Comparison of ENCODE assay signal across 11 cellular contexts in the genomic region with DNA sequence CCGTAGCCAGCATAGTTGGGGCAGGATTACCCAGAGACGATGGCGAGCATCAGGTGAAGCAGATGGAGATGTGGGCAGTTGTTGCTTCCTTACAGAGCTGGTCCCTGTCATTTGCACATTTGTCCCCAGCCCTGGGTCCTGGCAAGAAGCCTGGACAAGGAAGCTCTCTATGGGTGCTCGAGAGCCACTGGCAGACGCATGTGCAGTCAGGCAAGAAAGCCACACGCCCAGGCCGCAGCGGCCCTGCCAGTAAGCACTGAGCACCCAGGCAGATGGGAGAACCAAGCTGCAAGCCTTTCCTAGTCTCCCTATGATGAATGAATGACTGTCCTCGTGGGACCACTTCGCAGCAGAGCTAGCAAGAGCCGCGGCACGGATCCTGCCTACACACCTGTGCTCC.
DNase-seq lines count a peak whose midpoint lies in the region; ATAC-seq and TF ChIP-seq lines count a peak whose summit lies in the region.
"Had no signal": no experiment of that assay in that cellular context is flagged by ENCODE, and none has a peak within 500 bp of the region (broad histone marks: within the 10 kb centered on the region; RNA-seq: fewer than 3 reads in every experiment).

No MANE protein-coding gene starts in this region.

- H3K4me2 ChIP-seq in MM.1S (ENCODE audit: low read depth, low read length), result no peak overlapping the region
- H3K4me2 ChIP-seq in mammary epithelial cell (ENCODE audit: insufficient read depth, low read depth, low read length), result no peak overlapping the region

- no peaks in the 10 kb centered on the region for H3F3A ChIP-seq in MM.1S (ENCODE audit: insufficient read depth, low read length)

- TF ChIP-seq CTCF in left ventricle myocardium inferior (IDR thresholded peaks at IDR 0.05; ENCODE audit: borderline replicate concordance), result no peak
- no peak for TF ChIP-seq CTCF in MM.1S (IDR thresholded peaks at IDR 0.05; ENCODE audit: low read length)
- TF ChIP-seq CTCF in mammary epithelial cell (conservative IDR thresholded peaks at IDR 0.05 in 1 of 2, IDR thresholded peaks at IDR 0.05 in 1 of 2; ENCODE audit: extremely low read depth in 1 of 2, insufficient read depth in 1 of 2, low read depth in 1 of 2, low read length in 2 of 2), result no peak
- TF ChIP-seq CTCF in left lung (IDR thresholded peaks at IDR 0.05), result no peak

- no peak overlapping the region for H3K9ac ChIP-seq in MM.1S (ENCODE audit: low read length)
- no peak overlapping the region for H3K9ac ChIP-seq in mammary epithelial cell (ENCODE audit: insufficient read depth, low read length)

- peak; percentile 1 for DNase-seq in NCI-H510A treated with DMSO at 0.1 percent for 48 hours (lab: John Stamatoyannopoulos, UW)
- DNase-seq in NCI-H510A (lab: John Stamatoyannopoulos, UW), result no peak
- peak; percentile 89 for DNase-seq in DMS79 (lab: John Stamatoyannopoulos, UW)
- peak; percentile 17 for DNase-seq in SHP77 treated with DMSO at 0.1 percent for 48 hours (lab: John Stamatoyannopoulos, UW)
- DNase-seq in left ventricle myocardium inferior, result peak; percentile 60
- DNase-seq in MM.1S, result no peak
- no peak for DNase-seq in mammary epithelial cell
- no peak for DNase-seq in left lung
- DNase-seq: NCI-H1105 had no signal

- CTCF ChIA-PET in mammary epithelial cell (lab: Charles Lee; ENCODE audit: low non-redundant PET), result interaction anchor here (0.6 kb wide), 1 partner anchor 15 kb away, joined by 3 read pairs; no protein-coding TSS in a partner anchor

- intact Hi-C loops in left ventricle myocardium inferior (cut with micrococcal nuclease) (no loop called here), mammary epithelial cell (cut with micrococcal nuclease) (no loop called here), left lung (cut with DNase I) (no loop called here)

- H3K9me3 ChIP-seq in left ventricle myocardium inferior (replicated peaks), result no peaks in the 10 kb centered on the region
- H3K9me3 ChIP-seq in MM.1S (replicated peaks; ENCODE audit: insufficient read depth, low read length), result no peaks in the 10 kb centered on the region
- H3K9me3 ChIP-seq in mammary epithelial cell (replicated peaks; ENCODE audit: insufficient read depth, low read length), result no peaks in the 10 kb centered on the region
- no peaks in the 10 kb centered on the region for H3K9me3 ChIP-seq in left lung
- H3K9me3 ChIP-seq: pancreas had no signal

- in situ Hi-C loops in mammary epithelial cell (cut with MboI; ENCODE audit: low sequenced_read_pairs in 2 of 2), result no loop called here

- H4K20me1 ChIP-seq in MM.1S (ENCODE audit: insufficient read depth, low read length) (no peaks in the 10 kb centered on the region), mammary epithelial cell (ENCODE audit: insufficient read depth, low read length) (no peaks in the 10 kb centered on the region)

- H3K36me3 ChIP-seq in left ventricle myocardium inferior (no peaks in the 10 kb centered on the region), MM.1S (replicated peaks; ENCODE audit: insufficient read depth, low read length) (no peaks in the 10 kb centered on the region), mammary epithelial cell (ENCODE audit: insufficient read depth, low read length) (no peaks in the 10 kb centered on the region), left lung (no peaks in the 10 kb centered on the region)
- H3K36me3 ChIP-seq: pancreas had no signal

- H3K79me2 ChIP-seq in MM.1S (ENCODE audit: low read length) (no peaks in the 10 kb centered on the region), mammary epithelial cell (ENCODE audit: insufficient read depth, low read length) (no peaks in the 10 kb centered on the region)

- 96% methylated on average over 13 of the region's 13 CpGs for WGBS in mammary epithelial cell (ENCODE audit: low coverage, missing lambda C conversion rate)

- no peak for ATAC-seq in left lung
- ATAC-seq: HepG2 had no signal

- BruUV-seq in mammary epithelial cell (replicated peaks; lab: Mats Ljungman, UMichigan), result no TSS peak

- H3K4me3 ChIP-seq in left ventricle myocardium inferior (no peak overlapping the region), MM.1S (ENCODE audit: low read length) (no peak overlapping the region), mammary epithelial cell (replicated peaks in 1 of 3; ENCODE audit: insufficient read depth in 1 of 3, low read depth in 2 of 3, low read length in 3 of 3) (no peak overlapping the region), left lung (no peak overlapping the region)
- H3K4me3 ChIP-seq: pancreas had no signal

- H3K27ac ChIP-seq in left ventricle myocardium inferior (replicated peaks), result no peak overlapping the region
- H3K27ac ChIP-seq in MM.1S (ENCODE audit: low read length), result no peak overlapping the region
- H3K27ac ChIP-seq in mammary epithelial cell (ENCODE audit: insufficient read depth, low read depth, low read length), result no peak overlapping the region
- no peak overlapping the region for H3K27ac ChIP-seq in left lung
- H3K27ac ChIP-seq: pancreas had no signal

- H3K9me2 ChIP-seq in MM.1S (replicated peaks; ENCODE audit: insufficient read depth, low read length), result no peaks in the 10 kb centered on the region

- no peaks in the 10 kb centered on the region for H3K27me3 ChIP-seq in left ventricle myocardium inferior (ENCODE audit: low read depth)
- no peaks in the 10 kb centered on the region for H3K27me3 ChIP-seq in MM.1S (replicated peaks; ENCODE audit: insufficient read depth, low read length)
- H3K27me3 ChIP-seq in mammary epithelial cell (ENCODE audit: insufficient read depth, low read length), result no peaks in the 10 kb centered on the region
- H3K27me3 ChIP-seq in left lung, result no peaks in the 10 kb centered on the region
- H3K27me3 ChIP-seq: pancreas had no signal

- H3K4me1 ChIP-seq in left ventricle myocardium inferior, result peaks cover 45% of the 10 kb centered on the region
- H3K4me1 ChIP-seq in MM.1S (ENCODE audit: low read length), result no peaks in the 10 kb centered on the region
- H3K4me1 ChIP-seq in mammary epithelial cell (ENCODE audit: insufficient read depth, low read length), result peaks cover 2% of the 10 kb centered on the region
- peaks cover 0 to 7% of the 10 kb centered on the region in 2 donors for H3K4me1 ChIP-seq in left lung

- dilution Hi-C loops in mammary epithelial cell (cut with HindIII; ENCODE audit: low sequenced_read_pairs), result no loop called here

- H2AFZ ChIP-seq in MM.1S (ENCODE audit: low read length) (no peak overlapping the region), mammary epithelial cell (ENCODE audit: low read depth, low read length) (no peak overlapping the region)

Comparison
In these comparisons a context has a peak if more than half of its experiments do, and no peak if none do; other contexts are left out.
1. DNase-seq: peak in NCI-H510A treated with DMSO at 0.1 percent for 48 hours (single experiment), DMS79 (single experiment), SHP77 treated with DMSO at 0.1 percent for 48 hours (single experiment) and left ventricle myocardium inferior (single experiment); none in NCI-H510A (single experiment), MM.1S (single experiment), mammary epithelial cell (single experiment) and left lung (0 of 2).